In the genomic region with DNA sequence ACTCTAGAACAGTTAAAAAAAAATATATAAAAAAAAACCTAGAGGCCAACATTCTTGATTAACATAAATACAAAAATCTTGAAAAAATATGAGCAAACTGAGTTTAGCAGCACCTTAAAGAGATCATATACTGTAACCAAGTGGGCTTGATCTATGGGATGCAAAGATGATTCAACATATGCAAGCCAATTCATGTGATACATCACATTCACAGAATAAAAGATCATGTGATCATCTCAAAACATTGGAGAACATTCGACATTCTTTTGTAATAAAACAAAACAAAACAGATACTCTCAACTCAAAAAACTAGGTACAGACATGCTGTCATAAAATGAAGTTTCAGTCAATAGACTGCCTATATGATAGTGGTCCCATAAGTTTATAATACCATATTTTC, we compare ENCODE assay signal across 25 cellular contexts.
"Had no signal": no experiment of that assay in that cellular context is flagged by ENCODE, and none has a peak within 500 bp of the region (broad histone marks: within the 10 kb centered on the region; RNA-seq: fewer than 3 reads in every experiment).

No MANE protein-coding gene starts in this region.

- H3K4me1 ChIP-seq: esophagus muscularis mucosa, left ventricle myocardium inferior, lower lobe of right lung, psoas muscle, right lobe of liver, testis, tibial nerve, upper lobe of right lung, vagina had no signal

- ATAC-seq: left cardiac atrium; lower lobe of right lung; psoas muscle; right lobe of liver; stimulated activated naive B cell treated with anti-CD40 and anti-IgM and Interleukin-4, amounts not matched to agents 10 μg/mL and 1 μg/mL and 100 μg/mL, for 72 hours; stimulated activated naive CD8-positive, alpha-beta T cell treated with anti-CD3 and anti-CD28 coated beads, Interleukin-15, amount 100 ng/mL, for 72 hours had no signal

- H3K9me3 ChIP-seq: esophagus muscularis mucosa, left ventricle myocardium inferior, lower lobe of right lung, neutrophil, psoas muscle, right lobe of liver, testis, tibial nerve, upper lobe of right lung, vagina had no signal

- H3K36me3 ChIP-seq: esophagus muscularis mucosa, left ventricle myocardium inferior, lower lobe of right lung, neutrophil, right lobe of liver, tibial nerve, upper lobe of right lung, vagina had no signal

- H3K27me3 ChIP-seq: esophagus muscularis mucosa, hepatocyte, neutrophil, right lobe of liver, testis, tibial nerve, upper lobe of right lung, vagina had no signal

- H3K4me3 ChIP-seq: esophagus muscularis mucosa, hepatocyte, left ventricle myocardium inferior, lower lobe of right lung, psoas muscle, right lobe of liver, testis, tibial nerve, upper lobe of right lung, vagina had no signal

- H3K27ac ChIP-seq: epithelial cell of prostate, esophagus muscularis mucosa, hepatocyte, left ventricle myocardium inferior, lower lobe of right lung, neutrophil, psoas muscle, right lobe of liver, testis, tibial nerve, upper lobe of right lung, vagina had no signal

- DNase-seq: effector memory CD4-positive, alpha-beta T cell; head of caudate nucleus; kidney; left cardiac atrium; left ventricle myocardium inferior; lower lobe of right lung; mesenchymal stem cell; midbrain; naive B cell; nephron progenitor cell; psoas muscle; retina; right lobe of liver; stimulated activated CD4-positive, alpha-beta T cell treated with anti-CD3 and anti-CD28 coated beads, Interleukin-2, amount 100 ng/mL, for 24 hours; stimulated activated CD4-positive, alpha-beta T cell treated with anti-CD3 and anti-CD28 coated beads, Interleukin-4, amount 100 ng/mL, for 4 hours; stimulated activated naive B cell treated with anti-CD40 and anti-IgM and Interleukin-4, amounts not matched to agents 10 μg/mL and 1 μg/mL and 100 μg/mL, for 72 hours; stimulated activated naive CD8-positive, alpha-beta T cell treated with anti-CD3 and anti-CD28 coated beads, Interleukin-15, amount 100 ng/mL, for 72 hours; testis; upper lobe of right lung had no signal

- H3K4me2 ChIP-seq: hepatocyte had no signal

- H2AFZ ChIP-seq: hepatocyte had no signal

- H3K79me2 ChIP-seq: hepatocyte had no signal
